ENCODE assay signal across 8 cellular contexts in the genomic region with DNA sequence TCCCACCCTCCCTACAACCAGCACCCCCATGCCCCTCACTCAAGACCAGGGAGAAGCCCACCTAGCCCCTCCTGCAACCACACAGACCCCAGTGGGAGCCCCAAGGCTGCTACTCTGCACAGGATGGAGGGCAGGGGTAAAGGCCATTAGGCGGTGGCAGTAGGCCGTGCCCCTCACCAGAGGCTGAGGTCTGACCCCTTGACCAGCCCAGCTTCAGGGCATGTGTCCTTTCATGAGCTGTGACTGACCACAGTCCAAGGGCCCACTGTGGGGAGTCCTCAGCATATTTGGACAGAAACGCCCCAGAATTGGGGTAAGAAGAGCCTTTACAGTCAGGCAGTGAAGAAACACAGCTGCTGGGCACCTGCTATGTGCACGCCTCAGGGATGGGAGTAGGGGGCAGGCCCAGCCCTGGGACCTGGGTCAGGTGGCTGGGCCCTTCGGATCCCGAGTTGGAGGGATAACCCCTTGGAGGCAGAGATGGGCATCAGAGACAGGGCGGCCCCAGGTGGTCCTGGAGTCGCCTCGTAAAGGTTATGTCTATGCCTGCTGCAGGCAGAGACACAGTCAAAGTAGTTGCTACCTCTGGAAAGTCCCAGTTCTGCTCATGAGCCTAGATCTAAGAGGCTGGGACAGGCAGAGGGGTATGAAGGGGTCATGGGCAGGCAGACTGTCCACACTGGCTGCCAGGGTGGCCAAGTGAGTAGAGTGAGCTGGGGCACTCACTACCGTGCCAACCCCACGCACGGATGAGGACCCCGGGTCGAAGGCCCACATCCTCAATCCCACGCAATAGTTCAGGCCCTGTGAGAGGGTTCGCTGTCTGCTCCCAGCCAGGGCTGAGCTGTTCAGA. TPM values are rescaled to one million over a fixed set of nuclear protein-coding genes. Genes with fewer than 3 reads are reported as not detected.
DNase-seq lines count a peak whose midpoint lies in the region; ATAC-seq and TF ChIP-seq lines count a peak whose summit lies in the region.

No MANE protein-coding gene starts in this region.

- ATAC-seq in stimulated activated naive B cell treated with anti-CD40 and anti-IgM and Interleukin-4, amounts not matched to agents 10 μg/mL and 1 μg/mL and 100 μg/mL, for 72 hours (replicated peaks): no peak
- ATAC-seq in HG02759 (IDR thresholded peaks at IDR 0.05; ENCODE audit: unreplicated experiment): no peak

- CTCF ChIA-PET in activated naive CD4-positive, alpha-beta T cell treated with anti-CD3 and anti-CD28 coated beads, Interleukin-2, amount 10 ng/mL, durations not matched to agents 7 days and 5 days (lab: Charles Lee): no interaction called here

- DNase-seq in HFF-Myc (ENCODE audit: extremely low read depth, low read depth) (no peak), immature natural killer cell (no peak), HPDE6-E6E7 (ENCODE audit: extremely low spot score) (no peak), glomerular visceral epithelial cell (ENCODE audit: extremely low spot score) (no peak), HuH-7 (ENCODE audit: low spot score) (no peak)
- peak; percentile 34 for DNase-seq in activated naive CD4-positive, alpha-beta T cell treated with anti-CD3 and anti-CD28 coated beads, Interleukin-2, amount 10 ng/mL, durations not matched to agents 7 days and 5 days
- no peak for DNase-seq in stimulated activated naive B cell treated with anti-CD40 and anti-IgM and Interleukin-4, amounts not matched to agents 10 μg/mL and 1 μg/mL and 100 μg/mL, for 72 hours

- H3K36me3 Mint-ChIP-seq in activated naive CD4-positive, alpha-beta T cell treated with anti-CD3 and anti-CD28 coated beads, Interleukin-2, amount 10 ng/mL, durations not matched to agents 7 days and 5 days: peaks cover 17% of the 10 kb centered on the region
- H3K36me3 Mint-ChIP-seq in immature natural killer cell: peaks cover 7 to 8% (median 7%) of the 10 kb centered on the region in 3 donors
- H3K36me3 Mint-ChIP-seq in stimulated activated naive B cell treated with anti-CD40 and anti-IgM and Interleukin-4, amounts not matched to agents 10 μg/mL and 1 μg/mL and 100 μg/mL, for 72 hours: peaks cover 19 to 33% of the 10 kb centered on the region in 2 donors

- H3K27ac Mint-ChIP-seq in activated naive CD4-positive, alpha-beta T cell treated with anti-CD3 and anti-CD28 coated beads, Interleukin-2, amount 10 ng/mL, durations not matched to agents 7 days and 5 days: peak overlapping the region; percentile 98
- peak overlapping the region; percentile 96 to 99 (median 96) for H3K27ac Mint-ChIP-seq in immature natural killer cell
- peak overlapping the region; percentile 98 for H3K27ac Mint-ChIP-seq in stimulated activated naive B cell treated with anti-CD40 and anti-IgM and Interleukin-4, amounts not matched to agents 10 μg/mL and 1 μg/mL and 100 μg/mL, for 72 hours

- H3K27me3 Mint-ChIP-seq in activated naive CD4-positive, alpha-beta T cell treated with anti-CD3 and anti-CD28 coated beads, Interleukin-2, amount 10 ng/mL, durations not matched to agents 7 days and 5 days: no peaks in the 10 kb centered on the region
- peaks cover 16 to 21% (median 17%) of the 10 kb centered on the region in 3 donors for H3K27me3 Mint-ChIP-seq in immature natural killer cell (ENCODE audit: low read depth in 3 of 3)
- no peaks in the 10 kb centered on the region for H3K27me3 Mint-ChIP-seq in stimulated activated naive B cell treated with anti-CD40 and anti-IgM and Interleukin-4, amounts not matched to agents 10 μg/mL and 1 μg/mL and 100 μg/mL, for 72 hours

- H3K4me1 Mint-ChIP-seq in activated naive CD4-positive, alpha-beta T cell treated with anti-CD3 and anti-CD28 coated beads, Interleukin-2, amount 10 ng/mL, durations not matched to agents 7 days and 5 days: peaks cover 48% of the 10 kb centered on the region
- peaks cover 39 to 47% of the 10 kb centered on the region in 2 donors for H3K4me1 Mint-ChIP-seq in immature natural killer cell
- H3K4me1 Mint-ChIP-seq in stimulated activated naive B cell treated with anti-CD40 and anti-IgM and Interleukin-4, amounts not matched to agents 10 μg/mL and 1 μg/mL and 100 μg/mL, for 72 hours: peaks cover 19 to 53% of the 10 kb centered on the region in 2 donors

- H3K9me3 Mint-ChIP-seq in activated naive CD4-positive, alpha-beta T cell treated with anti-CD3 and anti-CD28 coated beads, Interleukin-2, amount 10 ng/mL, durations not matched to agents 7 days and 5 days: no peaks in the 10 kb centered on the region
- no peaks in the 10 kb centered on the region for H3K9me3 Mint-ChIP-seq in immature natural killer cell
- no peaks in the 10 kb centered on the region for H3K9me3 Mint-ChIP-seq in stimulated activated naive B cell treated with anti-CD40 and anti-IgM and Interleukin-4, amounts not matched to agents 10 μg/mL and 1 μg/mL and 100 μg/mL, for 72 hours

- peak overlapping the region; percentile 93 for H3K4me3 Mint-ChIP-seq in activated naive CD4-positive, alpha-beta T cell treated with anti-CD3 and anti-CD28 coated beads, Interleukin-2, amount 10 ng/mL, durations not matched to agents 7 days and 5 days
- peak overlapping the region; percentile 63 to 96 (median 93) for H3K4me3 Mint-ChIP-seq in immature natural killer cell
- H3K4me3 Mint-ChIP-seq in stimulated activated naive B cell treated with anti-CD40 and anti-IgM and Interleukin-4, amounts not matched to agents 10 μg/mL and 1 μg/mL and 100 μg/mL, for 72 hours: peak overlapping the region; percentile 91 to 96

- H3K4me3 ChIP-seq in HFF-Myc (replicated peaks; ENCODE audit: low read depth, low read length): peak overlapping the region; percentile 92

- no peak for TF ChIP-seq CTCF in HFF-Myc (IDR thresholded peaks at IDR 0.05; ENCODE audit: low read depth, low read length, missing control alignments)

RNA-seq across cellular contexts. Expression of gene RPS5, which starts 1.5 kb away (rescaled TPM):
- 1,000 to 10,000 TPM in 1 of 3 donors, 100 to 1,000 TPM in 2; 558 to 1,355 (median 731) TPM for polyA plus RNA-seq in immature natural killer cell

RNA-seq across cellular contexts. Expression of gene ZNF837, which starts 4.7 kb away (rescaled TPM):
- 1 to 10 TPM; 1.2 to 3.6 (median 1.4) TPM for polyA plus RNA-seq in immature natural killer cell

RNA-seq across cellular contexts. Expression of gene RNF225, which starts 9.9 kb away (rescaled TPM):
- polyA plus RNA-seq in immature natural killer cell: not detected

RNA-seq across cellular contexts. Expression of gene ZNF584, which starts 22.9 kb away (rescaled TPM):
- polyA plus RNA-seq in immature natural killer cell: 10 to 100 TPM in 1 of 3 donors, 1 to 10 TPM in 2; 3.4 to 12.2 (median 4.4) TPM

RNA-seq across cellular contexts. Expression of gene ZNF497, which starts 23.0 kb away (rescaled TPM):
- polyA plus RNA-seq in immature natural killer cell: under 1 TPM; 0.40 to 0.91 (median 0.62) TPM
